Comparison of ENCODE assay signal across 1 cellular context in the genomic region with DNA sequence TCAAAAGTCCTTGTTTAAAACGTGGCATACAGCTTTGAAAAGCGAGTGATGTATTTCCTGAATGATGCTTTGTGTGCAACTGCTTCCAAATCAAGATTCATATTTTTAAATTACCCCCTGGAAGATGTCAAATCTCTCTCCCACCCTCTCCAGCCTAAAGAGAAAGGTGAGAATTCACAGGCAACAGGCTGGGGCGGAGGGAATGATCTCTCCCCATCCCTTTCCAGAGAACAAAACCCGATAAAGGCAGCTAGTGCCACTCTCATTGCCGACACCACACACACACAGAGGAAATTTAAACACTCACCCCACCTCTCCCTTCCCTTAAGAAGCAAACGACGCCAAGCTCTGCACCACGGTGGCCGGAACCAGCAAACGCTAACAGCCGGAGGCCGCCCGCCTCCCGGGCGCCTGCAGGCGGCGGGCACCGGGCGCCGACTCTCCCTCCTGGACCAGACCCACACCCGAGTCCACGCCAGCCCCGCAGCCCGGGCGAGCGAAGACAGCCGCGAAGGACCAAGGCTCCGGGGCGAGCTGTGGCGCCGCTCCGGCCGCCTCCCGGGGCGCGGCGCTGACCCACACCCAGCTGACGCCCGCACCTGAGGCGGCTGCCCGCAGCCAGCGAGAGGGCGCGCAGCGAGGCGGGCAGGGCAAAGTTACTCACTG.
A peak's percentile ranks its signal among the peaks of the same experiment; 100 is the strongest.
TF ChIP-seq lines count a peak whose summit lies in the region.

No MANE protein-coding gene starts in this region.

TF ChIP-seq in GM12878, 131 proteins besides CTCF, POLR2A, EP300 and RAD21 (continued from another document):
- TF ChIP-seq, protein P1, sequence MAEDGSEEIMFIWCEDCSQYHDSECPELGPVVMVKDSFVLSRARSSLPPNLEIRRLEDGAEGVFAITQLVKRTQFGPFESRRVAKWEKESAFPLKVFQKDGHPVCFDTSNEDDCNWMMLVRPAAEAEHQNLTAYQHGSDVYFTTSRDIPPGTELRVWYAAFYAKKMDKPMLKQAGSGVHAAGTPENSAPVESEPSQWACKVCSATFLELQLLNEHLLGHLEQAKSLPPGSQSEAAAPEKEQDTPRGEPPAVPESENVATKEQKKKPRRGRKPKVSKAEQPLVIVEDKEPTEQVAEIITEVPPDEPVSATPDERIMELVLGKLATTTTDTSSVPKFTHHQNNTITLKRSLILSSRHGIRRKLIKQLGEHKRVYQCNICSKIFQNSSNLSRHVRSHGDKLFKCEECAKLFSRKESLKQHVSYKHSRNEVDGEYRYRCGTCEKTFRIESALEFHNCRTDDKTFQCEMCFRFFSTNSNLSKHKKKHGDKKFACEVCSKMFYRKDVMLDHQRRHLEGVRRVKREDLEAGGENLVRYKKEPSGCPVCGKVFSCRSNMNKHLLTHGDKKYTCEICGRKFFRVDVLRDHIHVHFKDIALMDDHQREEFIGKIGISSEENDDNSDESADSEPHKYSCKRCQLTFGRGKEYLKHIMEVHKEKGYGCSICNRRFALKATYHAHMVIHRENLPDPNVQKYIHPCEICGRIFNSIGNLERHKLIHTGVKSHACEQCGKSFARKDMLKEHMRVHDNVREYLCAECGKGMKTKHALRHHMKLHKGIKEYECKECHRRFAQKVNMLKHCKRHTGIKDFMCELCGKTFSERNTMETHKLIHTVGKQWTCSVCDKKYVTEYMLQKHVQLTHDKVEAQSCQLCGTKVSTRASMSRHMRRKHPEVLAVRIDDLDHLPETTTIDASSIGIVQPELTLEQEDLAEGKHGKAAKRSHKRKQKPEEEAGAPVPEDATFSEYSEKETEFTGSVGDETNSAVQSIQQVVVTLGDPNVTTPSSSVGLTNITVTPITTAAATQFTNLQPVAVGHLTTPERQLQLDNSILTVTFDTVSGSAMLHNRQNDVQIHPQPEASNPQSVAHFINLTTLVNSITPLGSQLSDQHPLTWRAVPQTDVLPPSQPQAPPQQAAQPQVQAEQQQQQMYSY (CRISPR knock-in tag; IDR thresholded peaks at IDR 0.05), result no peak
- TF ChIP-seq JUND (IDR thresholded peaks at IDR 0.05; ENCODE audit: low read depth, low read length) (no peak), CBX3 (IDR thresholded peaks at IDR 0.05; ENCODE audit: borderline replicate concordance, low read depth) (no peak), MXI1 (IDR thresholded peaks at IDR 0.05; ENCODE audit: low read depth, low read length) (peak; percentile 21), SMAD1 (IDR thresholded peaks at IDR 0.05; ENCODE audit: low read depth, partially characterized antibody) (no peak), SMAD5 (IDR thresholded peaks at IDR 0.05; ENCODE audit: low read depth) (no peak), ZNF207 (IDR thresholded peaks at IDR 0.05; ENCODE audit: borderline replicate concordance) (peak; percentile 88), ETV6 (conservative IDR thresholded peaks at IDR 0.05 in 1 of 2, IDR thresholded peaks at IDR 0.05 in 1 of 2; ENCODE audit: borderline replicate concordance in 1 of 2, low read depth in 1 of 2) (no peak), MYC (IDR thresholded peaks at IDR 0.05; ENCODE audit: insufficient read depth, insufficient read length, insufficient replicate concordance, low read length, severe bottlenecking) (no peak)
